Comparison of ENCODE assay signal across 1 cellular context in the genomic region with DNA sequence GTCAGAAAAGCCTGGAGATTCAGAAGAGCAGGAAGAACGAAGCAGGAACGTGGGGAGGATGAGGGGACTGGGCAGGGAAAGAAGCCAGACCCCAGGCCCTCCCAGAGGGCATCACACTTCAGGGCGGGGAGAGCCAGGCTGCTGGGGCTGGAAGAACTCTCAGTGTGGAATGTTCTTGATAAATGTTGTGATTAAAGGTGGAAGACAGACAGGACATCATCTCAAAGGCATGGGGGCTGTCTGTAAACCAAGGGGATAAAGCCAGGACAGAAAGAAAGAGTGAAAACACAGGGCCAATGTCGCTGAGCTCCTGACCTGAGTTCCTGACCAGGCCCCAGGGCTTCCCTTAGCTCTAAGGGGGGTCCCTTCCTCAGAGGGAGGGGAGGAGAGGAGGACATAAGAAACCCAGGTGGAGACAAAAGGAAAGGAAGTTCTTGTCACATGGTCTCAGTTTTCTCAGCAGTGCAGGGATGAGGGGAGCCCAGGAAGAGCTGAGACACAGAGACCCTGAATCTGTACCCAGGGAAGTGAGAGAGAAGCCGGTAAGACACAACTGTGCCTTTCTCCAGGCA.
TF ChIP-seq lines count a peak whose summit lies in the region.

No MANE protein-coding gene starts in this region.

TF ChIP-seq in H1, 55 proteins besides CTCF, POLR2A, EP300 and RAD21:
- TF ChIP-seq CTBP2 (IDR thresholded peaks at IDR 0.05; ENCODE audit: borderline replicate concordance, insufficient read depth, insufficient read length, low read length) (no peak), CHD2 (IDR thresholded peaks at IDR 0.05; ENCODE audit: low read length) (no peak), CBX8 (IDR thresholded peaks at IDR 0.05; ENCODE audit: borderline replicate concordance, low read depth, low read length) (no peak), MAFK (IDR thresholded peaks at IDR 0.05; ENCODE audit: low read depth, low read length) (no peak), EGR1 (IDR thresholded peaks at IDR 0.05; ENCODE audit: borderline replicate concordance, low read depth, low read length) (no peak), BACH1 (IDR thresholded peaks at IDR 0.05; ENCODE audit: low read length) (no peak), TAF7 (optimal IDR thresholded peaks at IDR 0.05; ENCODE audit: borderline replicate concordance, low read depth, low read length) (no peak), SRF (IDR thresholded peaks at IDR 0.05; ENCODE audit: low read depth, low read length) (no peak), PHF8 (conservative IDR thresholded peaks at IDR 0.05; ENCODE audit: low read depth, low read length) (no peak), KDM5A (IDR thresholded peaks at IDR 0.05; ENCODE audit: low read length) (no peak), SIX5 (IDR thresholded peaks at IDR 0.05; ENCODE audit: low read depth, low read length) (no peak), RNF2 (IDR thresholded peaks at IDR 0.05; ENCODE audit: borderline replicate concordance, low read depth, low read length, missing control alignments, poor library complexity, severe bottlenecking) (no peak)
- TF ChIP-seq, protein P1, sequence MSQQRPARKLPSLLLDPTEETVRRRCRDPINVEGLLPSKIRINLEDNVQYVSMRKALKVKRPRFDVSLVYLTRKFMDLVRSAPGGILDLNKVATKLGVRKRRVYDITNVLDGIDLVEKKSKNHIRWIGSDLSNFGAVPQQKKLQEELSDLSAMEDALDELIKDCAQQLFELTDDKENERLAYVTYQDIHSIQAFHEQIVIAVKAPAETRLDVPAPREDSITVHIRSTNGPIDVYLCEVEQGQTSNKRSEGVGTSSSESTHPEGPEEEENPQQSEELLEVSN (IDR thresholded peaks at IDR 0.05), result no peak
